In genomic region chr18:51666717-51667320, GRCh38 we compare ENCODE assay signal across 8 cellular contexts.
DNase-seq lines count a peak whose midpoint lies in the region; ATAC-seq, FAIRE-seq and TF ChIP-seq lines count a peak whose summit lies in the region.

No MANE protein-coding gene starts in this region.

- ATAC-seq in HG03457 (IDR thresholded peaks at IDR 0.05; ENCODE audit: unreplicated experiment), result no peak

- DNase-seq in DMS53 (lab: John Stamatoyannopoulos, UW) (peak; percentile 75), NCI-H345 (lab: John Stamatoyannopoulos, UW) (peak; percentile 77), bronchial epithelial cell (ENCODE audit: low read depth) (peak; percentile 15), neural crest cell (ENCODE audit: low read depth, low spot score) (no peak), SKM-1 treated with dmso at 0.1 percent for 144 hours (lab: John Stamatoyannopoulos, UW; ENCODE audit: unreplicated experiment) (no peak), AML-193 (lab: John Stamatoyannopoulos, UW) (no peak)
- DNase-seq in NK-92 treated with Interleukin-12 subunit alpha and Interleukin-12 subunit beta, amount 100 ng/mL, for 24 hours (lab: John Stamatoyannopoulos, UW), result no peak

- H3K27ac Mint-ChIP-seq in neural crest cell (ENCODE audit: unreplicated experiment), result peak overlapping the region; percentile 91

- H3K27me3 ChIP-seq in bronchial epithelial cell (ENCODE audit: control insufficient read depth, insufficient read depth, low read length), result peaks cover 1% of the 10 kb centered on the region

- H3K9me3 Mint-ChIP-seq in neural crest cell, result no peaks in the 10 kb centered on the region

- no peak overlapping the region for H3K4me3 ChIP-seq in bronchial epithelial cell (ENCODE audit: low read depth, low read length)

- H3K36me3 Mint-ChIP-seq in neural crest cell (ENCODE audit: low read depth), result no peaks in the 10 kb centered on the region

- H3K4me3 Mint-ChIP-seq in neural crest cell, result no peak overlapping the region

- peaks cover 31% of the 10 kb centered on the region for H3K4me1 Mint-ChIP-seq in neural crest cell

- H3K27me3 Mint-ChIP-seq in neural crest cell (ENCODE audit: low read depth), result peaks cover 2% of the 10 kb centered on the region

- FAIRE-seq in bronchial epithelial cell (lab: Jason Lieb, UNC), result no peak

- H3K36me3 ChIP-seq in bronchial epithelial cell (ENCODE audit: control insufficient read depth, insufficient read depth, low read length), result no peaks in the 10 kb centered on the region

- TF ChIP-seq CTCF in bronchial epithelial cell (IDR thresholded peaks at IDR 0.05; ENCODE audit: insufficient read depth, low read length, severe bottlenecking) (no peak), neural crest cell (conservative IDR thresholded peaks at IDR 0.05) (no peak)

Comparison
In these comparisons a context has a peak if more than half of its experiments do, and no peak if none do; other contexts are left out.
1. DNase-seq: peak in DMS53 (single experiment), NCI-H345 (single experiment) and bronchial epithelial cell (single experiment); none in neural crest cell (single experiment), SKM-1 treated with dmso at 0.1 percent for 144 hours (single experiment), AML-193 (0 of 2) and NK-92 treated with Interleukin-12 subunit alpha and Interleukin-12 subunit beta, amount 100 ng/mL, for 24 hours (single experiment).